ENCODE assay signal across 12 cellular contexts in genomic region chr9:109950710-109951443, GRCh38.
DNase-seq lines count a peak whose midpoint lies in the region; ATAC-seq and TF ChIP-seq lines count a peak whose summit lies in the region.
"Had no signal": no experiment of that assay in that cellular context is flagged by ENCODE, and none has a peak within 500 bp of the region (broad histone marks: within the 10 kb centered on the region; RNA-seq: fewer than 3 reads in every experiment).

No MANE protein-coding gene starts in this region.

- H3K36me3 ChIP-seq in DOHH2 (ENCODE audit: control insufficient read depth, low read length) = peaks cover 5% of the 10 kb centered on the region; the same call in 1 of the 2 replicates
- H3K36me3 ChIP-seq: HAP-1 had no signal

- H3K27me3 ChIP-seq in DOHH2 (ENCODE audit: control insufficient read depth, low read length) = no peaks in the 10 kb centered on the region

- H3K9me3 ChIP-seq in DOHH2 (ENCODE audit: control insufficient read depth, insufficient read depth, low read length) = no peaks in the 10 kb centered on the region
- H3K9me3 ChIP-seq: HAP-1 had no signal

- ATAC-seq in GM18909 (IDR thresholded peaks at IDR 0.05; ENCODE audit: poor library complexity, unreplicated experiment) (peak; percentile 59), HG03439 (IDR thresholded peaks at IDR 0.05; ENCODE audit: unreplicated experiment) (peak; percentile 85)
- peak; percentile 73 for ATAC-seq in activated naive CD8-positive, alpha-beta T cell treated with anti-CD3 and anti-CD28 coated beads, Interleukin-2, amount 50 U/mL, for 24 hours
- ATAC-seq: right cardiac atrium had no signal

- peak overlapping the region; percentile 49 for H3K4me2 ChIP-seq in DOHH2 (ENCODE audit: low read length)

- peaks cover 4% of the 10 kb centered on the region; the same call in 1 of the 2 replicates for H3F3A ChIP-seq in DOHH2 (ENCODE audit: control insufficient read depth, insufficient read depth)

- H3K9me2 ChIP-seq in DOHH2 (replicated peaks; ENCODE audit: control insufficient read depth, low read length) = no peaks in the 10 kb centered on the region

- H3K27me3 Mint-ChIP-seq in activated naive CD8-positive, alpha-beta T cell treated with anti-CD3 and anti-CD28 coated beads, Interleukin-2, amount 50 U/mL, for 24 hours = no peaks in the 10 kb centered on the region
- no peaks in the 10 kb centered on the region for H3K27me3 Mint-ChIP-seq in chondrocyte (ENCODE audit: low read depth)

- peak overlapping the region; percentile 7 for H3K27ac ChIP-seq in DOHH2 (ENCODE audit: low read depth, low read length)

- H3K9me3 Mint-ChIP-seq in activated naive CD8-positive, alpha-beta T cell treated with anti-CD3 and anti-CD28 coated beads, Interleukin-2, amount 50 U/mL, for 24 hours = no peaks in the 10 kb centered on the region
- no peaks in the 10 kb centered on the region for H3K9me3 Mint-ChIP-seq in chondrocyte (ENCODE audit: low read depth)

- no peaks in the 10 kb centered on the region for H4K20me1 ChIP-seq in DOHH2 (ENCODE audit: control insufficient read depth, insufficient read depth, low read depth, low read length)

- peak overlapping the region; percentile 36 for H3K27ac Mint-ChIP-seq in activated naive CD8-positive, alpha-beta T cell treated with anti-CD3 and anti-CD28 coated beads, Interleukin-2, amount 50 U/mL, for 24 hours
- H3K27ac Mint-ChIP-seq in chondrocyte (ENCODE audit: unreplicated experiment) = no peak overlapping the region

- TF ChIP-seq CTCF in DOHH2 (IDR thresholded peaks at IDR 0.05; ENCODE audit: low read depth, low read length, poor library complexity, severe bottlenecking) = no peak
- TF ChIP-seq CTCF in chondrocyte (IDR thresholded peaks at IDR 0.05) = no peak

- H3K4me3 Mint-ChIP-seq in activated naive CD8-positive, alpha-beta T cell treated with anti-CD3 and anti-CD28 coated beads, Interleukin-2, amount 50 U/mL, for 24 hours = no peak overlapping the region
- H3K4me3 Mint-ChIP-seq in chondrocyte (ENCODE audit: unreplicated experiment) = no peak overlapping the region

- H3K4me3 ChIP-seq in DOHH2 (ENCODE audit: low read length) = peak overlapping the region; percentile 10
- H3K4me3 ChIP-seq: HAP-1 had no signal

- H3K36me3 Mint-ChIP-seq in activated naive CD8-positive, alpha-beta T cell treated with anti-CD3 and anti-CD28 coated beads, Interleukin-2, amount 50 U/mL, for 24 hours (ENCODE audit: low read depth) = no peaks in the 10 kb centered on the region
- H3K36me3 Mint-ChIP-seq in chondrocyte (ENCODE audit: low read depth) = peaks cover 10% of the 10 kb centered on the region

- DNase-seq in activated naive CD8-positive, alpha-beta T cell treated with anti-CD3 and anti-CD28 coated beads, Interleukin-2, amount 50 U/mL, for 24 hours = no peak
- DNase-seq in effector CD4-positive, alpha-beta T cell = no peak
- DNase-seq in NCI-H1105 (lab: John Stamatoyannopoulos, UW) (no peak), LoVo (ENCODE audit: low spot score) (no peak), chondrocyte (ENCODE audit: low spot score) (no peak)
- DNase-seq: Calu3, NCI-H2171 treated with DMSO at 0.1 percent for 48 hours, right cardiac atrium had no signal

- peaks cover 17% of the 10 kb centered on the region for H3K4me1 Mint-ChIP-seq in activated naive CD8-positive, alpha-beta T cell treated with anti-CD3 and anti-CD28 coated beads, Interleukin-2, amount 50 U/mL, for 24 hours
- H3K4me1 Mint-ChIP-seq in chondrocyte (ENCODE audit: low read depth) = peaks cover 5% of the 10 kb centered on the region

- H3K4me1 ChIP-seq in DOHH2 (ENCODE audit: control insufficient read depth, low read length) = peaks cover 78% of the 10 kb centered on the region

- no peaks in the 10 kb centered on the region for H3K79me2 ChIP-seq in DOHH2 (ENCODE audit: control insufficient read depth, low read length)
